9 cellular contexts compared by ENCODE assay signal in genomic region chr9:136283291-136284235, GRCh38. TPM values are rescaled to one million over a fixed set of nuclear protein-coding genes. Genes with fewer than 3 reads are reported as not detected.
A peak's percentile ranks its signal among the peaks of the same experiment; 100 is the strongest.
DNase-seq lines count a peak whose midpoint lies in the region; ATAC-seq and TF ChIP-seq lines count a peak whose summit lies in the region.
"Had no signal": no experiment of that assay in that cellular context is flagged by ENCODE, and none has a peak within 500 bp of the region (broad histone marks: within the 10 kb centered on the region; RNA-seq: fewer than 3 reads in every experiment).

No MANE protein-coding gene starts in this region.

- peak; percentile 55 to 68 (median 60) for DNase-seq in CD4-positive, alpha-beta memory T cell
- DNase-seq in GM20000 (ENCODE audit: low spot score) = peak; percentile 94
- DNase-seq in MG63 = peak; percentile 72
- peak; percentile 51 for DNase-seq in SKM-1 (lab: John Stamatoyannopoulos, UW; ENCODE audit: unreplicated experiment)
- DNase-seq in activated naive CD8-positive, alpha-beta T cell treated with anti-CD3 and anti-CD28 coated beads for 36 hours = peak; percentile 73
- DNase-seq in heart left ventricle = peak; percentile 75 to 85 (median 80)
- DNase-seq in progenitor cell of endocrine pancreas (ENCODE audit: low spot score, unreplicated experiment) = peak; percentile 78
- peak; percentile 76 to 80 for DNase-seq in upper lobe of left lung

- no peaks in the 10 kb centered on the region for H3K36me3 ChIP-seq in CD4-positive, alpha-beta memory T cell (ENCODE audit: insufficient read depth, low read length)
- no peaks in the 10 kb centered on the region for H3K36me3 ChIP-seq in MG63
- H3K36me3 ChIP-seq in heart left ventricle = no peaks in the 10 kb centered on the region
- no peaks in the 10 kb centered on the region for H3K36me3 ChIP-seq in upper lobe of left lung

- peak overlapping the region in 1 of 8 donors; percentile 57 for H3K4me3 Mint-ChIP-seq in CD4-positive, alpha-beta memory T cell
- no peak overlapping the region for H3K4me3 Mint-ChIP-seq in activated naive CD8-positive, alpha-beta T cell treated with anti-CD3 and anti-CD28 coated beads for 36 hours
- H3K4me3 Mint-ChIP-seq in progenitor cell of endocrine pancreas (ENCODE audit: low read depth) = no peak overlapping the region

- no peak for TF ChIP-seq EP300 in upper lobe of left lung (IDR thresholded peaks at IDR 0.05)

- TF ChIP-seq CTCF in GM20000 (IDR thresholded peaks at IDR 0.05; ENCODE audit: extremely low read depth, missing control alignments) = peak; percentile 85
- peak; percentile 77 to 90 (median 82) for TF ChIP-seq CTCF in heart left ventricle (IDR thresholded peaks at IDR 0.05)
- TF ChIP-seq CTCF in progenitor cell of endocrine pancreas (IDR thresholded peaks at IDR 0.05; ENCODE audit: unreplicated experiment) = peak; percentile 82
- peak; percentile 81 to 89 (median 84) for TF ChIP-seq CTCF in upper lobe of left lung (IDR thresholded peaks at IDR 0.05)

- no peaks in the 10 kb centered on the region for H3K9me3 ChIP-seq in CD4-positive, alpha-beta memory T cell (ENCODE audit: control insufficient read depth in 1 of 2, low read length in 2 of 2)
- H3K9me3 ChIP-seq in MG63 (no peaks in the 10 kb centered on the region), heart left ventricle (peaks cover 0 to 7% (median 0%) of the 10 kb centered on the region in 12 donors), upper lobe of left lung (no peaks in the 10 kb centered on the region)

- H3K27me3 ChIP-seq in CD4-positive, alpha-beta memory T cell (ENCODE audit: insufficient read depth, low read length) = no peaks in the 10 kb centered on the region
- no peaks in the 10 kb centered on the region for H3K27me3 ChIP-seq in MG63
- peaks cover 0 to 30% (median 11%) of the 10 kb centered on the region in 9 donors for H3K27me3 ChIP-seq in heart left ventricle
- H3K27me3 ChIP-seq in upper lobe of left lung = no peaks in the 10 kb centered on the region

- peaks cover 6% of the 10 kb centered on the region for H3K4me1 ChIP-seq in CD4-positive, alpha-beta memory T cell (ENCODE audit: insufficient read depth, low read length)
- H3K4me1 ChIP-seq in heart left ventricle (peaks cover 0 to 10% (median 5%) of the 10 kb centered on the region in 12 donors), upper lobe of left lung (peaks cover 5 to 12% (median 8%) of the 10 kb centered on the region in 4 donors)

- no peak overlapping the region for H3K27ac ChIP-seq in CD4-positive, alpha-beta memory T cell (ENCODE audit: low read depth, low read length)
- H3K27ac ChIP-seq in heart left ventricle = peak overlapping the region in 7 of 12 donors; percentile 36 to 62 (median 54)
- H3K27ac ChIP-seq in upper lobe of left lung = peak overlapping the region in 1 of 4 donors; percentile 31
- H3K27ac ChIP-seq: SK-N-MC had no signal

- H3K9me3 Mint-ChIP-seq in CD4-positive, alpha-beta memory T cell = no peaks in the 10 kb centered on the region
- no peaks in the 10 kb centered on the region for H3K9me3 Mint-ChIP-seq in activated naive CD8-positive, alpha-beta T cell treated with anti-CD3 and anti-CD28 coated beads for 36 hours
- H3K9me3 Mint-ChIP-seq in progenitor cell of endocrine pancreas (ENCODE audit: low read depth) = no peaks in the 10 kb centered on the region

- peak; percentile 89 to 97 (median 94) for ATAC-seq in heart left ventricle
- peak; percentile 85 to 90 for ATAC-seq in upper lobe of left lung (ENCODE audit: low FRiP score in 2 of 2)

- H3K27me3 Mint-ChIP-seq in CD4-positive, alpha-beta memory T cell = peaks cover 4 to 10% of the 10 kb centered on the region in 2 donors
- peaks cover 6% of the 10 kb centered on the region for H3K27me3 Mint-ChIP-seq in activated naive CD8-positive, alpha-beta T cell treated with anti-CD3 and anti-CD28 coated beads for 36 hours
- H3K27me3 Mint-ChIP-seq in progenitor cell of endocrine pancreas = peaks cover 12% of the 10 kb centered on the region

- 16 to 23% (median 19%) methylated on average over 22 to 31 of the region's 32 CpGs for WGBS in heart left ventricle, 4 donors
- WGBS in upper lobe of left lung, 2 donors = 23 to 25% methylated on average over 18 to 31 of the region's 32 CpGs

- H3K36me3 Mint-ChIP-seq in CD4-positive, alpha-beta memory T cell = no peaks in the 10 kb centered on the region
- no peaks in the 10 kb centered on the region for H3K36me3 Mint-ChIP-seq in activated naive CD8-positive, alpha-beta T cell treated with anti-CD3 and anti-CD28 coated beads for 36 hours
- H3K36me3 Mint-ChIP-seq in progenitor cell of endocrine pancreas (ENCODE audit: insufficient read depth) = no peaks in the 10 kb centered on the region

- no peak overlapping the region for H3K4me3 ChIP-seq in CD4-positive, alpha-beta memory T cell (ENCODE audit: low read length in 2 of 2)
- no peak overlapping the region for H3K4me3 ChIP-seq in MG63
- peak overlapping the region in 10 of 12 donors; percentile 4 to 52 (median 34) for H3K4me3 ChIP-seq in heart left ventricle
- H3K4me3 ChIP-seq in upper lobe of left lung = peak overlapping the region in 3 of 4 donors; percentile 23 to 40 (median 38)
- H3K4me3 ChIP-seq: SK-N-MC had no signal

- TF ChIP-seq POLR2A in heart left ventricle (IDR thresholded peaks at IDR 0.05) (no peak), upper lobe of left lung (IDR thresholded peaks at IDR 0.05) (no peak)

- no peak overlapping the region for H3K27ac Mint-ChIP-seq in CD4-positive, alpha-beta memory T cell
- no peak overlapping the region for H3K27ac Mint-ChIP-seq in activated naive CD8-positive, alpha-beta T cell treated with anti-CD3 and anti-CD28 coated beads for 36 hours
- no peak overlapping the region for H3K27ac Mint-ChIP-seq in progenitor cell of endocrine pancreas

- CTCF ChIA-PET in CD4-positive, alpha-beta memory T cell (lab: Charles Lee; ENCODE audit: partially characterized antibody) = interaction anchor here (0.6 to 1.6 kb wide), 9 partner anchors 10 to 193 kb away, joined by 3 to 4 read pairs (median 3); no protein-coding TSS in a partner anchor

- intact Hi-C loops in CD4-positive, alpha-beta memory T cell (cut with micrococcal nuclease) = loop anchor here (2.0 to 10.0 kb wide), 2 partner anchors 151 to 679 kb away; no protein-coding TSS in a partner anchor
- intact Hi-C loops in heart left ventricle (cut with DNase I) = loop anchor here in 9 of 10 donors (1.0 to 10.0 kb wide), 9 partner anchors 111 to 681 kb away; partner anchors contain the start of gene UBAC1 (in 1 of the 9)

- POLR2A ChIA-PET in CD4-positive, alpha-beta memory T cell (lab: Charles Lee; ENCODE audit: partially characterized antibody) = no interaction called here

- H3K4me1 Mint-ChIP-seq in CD4-positive, alpha-beta memory T cell = peaks cover 0 to 4% (median 3%) of the 10 kb centered on the region in 4 donors
- peaks cover 5% of the 10 kb centered on the region for H3K4me1 Mint-ChIP-seq in activated naive CD8-positive, alpha-beta T cell treated with anti-CD3 and anti-CD28 coated beads for 36 hours
- peaks cover 2% of the 10 kb centered on the region for H3K4me1 Mint-ChIP-seq in progenitor cell of endocrine pancreas (ENCODE audit: low read depth)

RNA-seq across cellular contexts. Expression of gene CCDC187, which starts 20.3 kb away (rescaled TPM):
- not detected for total RNA-seq in CD4-positive, alpha-beta memory T cell
- polyA plus RNA-seq in CD4-positive, alpha-beta memory T cell = not detected
- total RNA-seq in MG63 (2014; rRNA removed; shearing (Covaris generic); ENCODE audit: low replicate concordance) = 0.02 TPM in 1 of 2 replicates, not detected in the other
- not detected for total RNA-seq in activated naive CD8-positive, alpha-beta T cell treated with anti-CD3 and anti-CD28 coated beads for 36 hours
- total RNA-seq in heart left ventricle = under 1 TPM in 1 of 9 donors, not detected in 8; 0.04 TPM
- polyA plus RNA-seq in heart left ventricle = not detected
- 1.2 and 1.4 TPM in 2 replicates for total RNA-seq in progenitor cell of endocrine pancreas
- 10 to 100 TPM in 3 of 6 donors, 1 to 10 TPM in 2, under 1 TPM in 1; 0.17 to 22.3 (median 10.0) TPM for total RNA-seq in upper lobe of left lung

RNA-seq across cellular contexts. Expression of gene QSOX2, which starts 38.0 kb away (rescaled TPM):
- 10 to 100 TPM; 14.8 to 15.0 TPM for total RNA-seq in CD4-positive, alpha-beta memory T cell
- polyA plus RNA-seq in CD4-positive, alpha-beta memory T cell = under 1 TPM; 0.35 to 0.87 TPM
- 22.7 and 28.2 TPM in 2 replicates for total RNA-seq in MG63 (2014; rRNA removed; shearing (Covaris generic); ENCODE audit: low replicate concordance)
- total RNA-seq in activated naive CD8-positive, alpha-beta T cell treated with anti-CD3 and anti-CD28 coated beads for 36 hours = 10 to 100 TPM; 17.0 to 18.3 TPM
- 1 to 10 TPM; 4.8 to 7.8 (median 5.9) TPM for total RNA-seq in heart left ventricle
- 1 to 10 TPM; 4.3 to 9.9 TPM for polyA plus RNA-seq in heart left ventricle
- total RNA-seq in progenitor cell of endocrine pancreas = 24.0 and 24.1 TPM in 2 replicates
- 10 to 100 TPM in 3 of 6 donors, 1 to 10 TPM in 3; 6.9 to 14.8 (median 10.1) TPM for total RNA-seq in upper lobe of left lung

RNA-seq across cellular contexts. Expression of gene GPSM1, which starts 43.8 kb away (rescaled TPM):
- 1 to 10 TPM; 7.6 to 8.1 TPM for total RNA-seq in CD4-positive, alpha-beta memory T cell
- 1 to 10 TPM in 1 of 2 donors, under 1 TPM in 1; 0.78 to 1.6 TPM for polyA plus RNA-seq in CD4-positive, alpha-beta memory T cell
- 31.4 and 46.3 TPM in 2 replicates for total RNA-seq in MG63 (2014; rRNA removed; shearing (Covaris generic); ENCODE audit: low replicate concordance)
- 10 to 100 TPM in 1 of 2 experiments, 1 to 10 TPM in 1; 9.1 to 11.0 TPM for total RNA-seq in activated naive CD8-positive, alpha-beta T cell treated with anti-CD3 and anti-CD28 coated beads for 36 hours
- total RNA-seq in heart left ventricle (10 to 100 TPM; 24.1 to 52.0 (median 31.7) TPM), progenitor cell of endocrine pancreas (79.2 and 82.2 TPM in 2 replicates), upper lobe of left lung (10 to 100 TPM; 10.0 to 78.6 (median 24.2) TPM)
- 10 to 100 TPM; 31.5 to 80.2 TPM for polyA plus RNA-seq in heart left ventricle

Comparison
In these comparisons a context has a peak if more than half of its experiments do, and no peak if none do; other contexts are left out.
1. H3K4me3 ChIP-seq: peak in heart left ventricle (10 of 12) and upper lobe of left lung (3 of 4); none in CD4-positive, alpha-beta memory T cell (0 of 2) and MG63 (single experiment).
2. Peak in every context shown above with its lines, with median percentiles within 50 percentile points of each other: DNase-seq and CTCF ChIP-seq.